In genomic region chr6:18978330-18979128, GRCh38 we compare ENCODE assay signal across 13 cellular contexts.
DNase-seq lines count a peak whose midpoint lies in the region; TF ChIP-seq lines count a peak whose summit lies in the region.
"Had no signal": no experiment of that assay in that cellular context is flagged by ENCODE, and none has a peak within 500 bp of the region (broad histone marks: within the 10 kb centered on the region; RNA-seq: fewer than 3 reads in every experiment).

No MANE protein-coding gene starts in this region.

- peaks cover 5% of the 10 kb centered on the region for H3K4me1 ChIP-seq in neural progenitor cell
- H3K4me1 ChIP-seq: SJSA1 had no signal

- H3K27ac ChIP-seq in neural progenitor cell, result no peak overlapping the region
- H3K27ac ChIP-seq: SJSA1 had no signal

- H3K4me2 ChIP-seq in neural progenitor cell, result no peak overlapping the region

- H3K9ac ChIP-seq in neural progenitor cell, result no peak overlapping the region

- H3K4me3 ChIP-seq in fibroblast of pulmonary artery (replicated peaks; ENCODE audit: low read depth, low read length) (no peak overlapping the region), neural progenitor cell (no peak overlapping the region)
- H3K4me3 ChIP-seq: SJSA1 had no signal

- H3K36me3 Mint-ChIP-seq in neural progenitor cell, result peaks cover 2% of the 10 kb centered on the region
- H3K36me3 Mint-ChIP-seq: IgD-negative memory B cell had no signal

- H3K36me3 ChIP-seq in neural progenitor cell, result no peaks in the 10 kb centered on the region
- H3K36me3 ChIP-seq: SJSA1 had no signal

- H3K9me3 ChIP-seq in neural progenitor cell (ENCODE audit: low read depth), result no peaks in the 10 kb centered on the region
- H3K9me3 ChIP-seq: SJSA1 had no signal

- peaks cover 3% of the 10 kb centered on the region for H3K27me3 Mint-ChIP-seq in neural progenitor cell (ENCODE audit: insufficient read depth, low read depth)
- H3K27me3 Mint-ChIP-seq: central memory CD8-positive, alpha-beta T cell; IgD-negative memory B cell had no signal

- H3K27me3 ChIP-seq in neural progenitor cell, result no peaks in the 10 kb centered on the region
- H3K27me3 ChIP-seq: SJSA1 had no signal

- H2AFZ ChIP-seq in neural progenitor cell (replicated peaks), result no peak overlapping the region

- no peaks in the 10 kb centered on the region for H4K20me1 ChIP-seq in neural progenitor cell (ENCODE audit: low read depth)

- peak overlapping the region; percentile 97 for H3K27ac Mint-ChIP-seq in neural progenitor cell
- H3K27ac Mint-ChIP-seq: IgD-negative memory B cell had no signal

- H3K4me1 Mint-ChIP-seq in neural progenitor cell, result peaks cover 14% of the 10 kb centered on the region
- H3K4me1 Mint-ChIP-seq: central memory CD8-positive, alpha-beta T cell; IgD-negative memory B cell had no signal

- no peaks in the 10 kb centered on the region for H3F3A ChIP-seq in neural progenitor cell (ENCODE audit: low read depth)

- peaks cover 3% of the 10 kb centered on the region for H3K9me3 Mint-ChIP-seq in neural progenitor cell

- H3K79me2 ChIP-seq in neural progenitor cell (ENCODE audit: low read depth), result no peaks in the 10 kb centered on the region

- no peak overlapping the region for H3K4me3 Mint-ChIP-seq in neural progenitor cell
- H3K4me3 Mint-ChIP-seq: central memory CD8-positive, alpha-beta T cell; IgD-negative memory B cell had no signal

- TF ChIP-seq CTCF in fibroblast of pulmonary artery (IDR thresholded peaks at IDR 0.05; ENCODE audit: low read length, missing control alignments) (no peak), neural progenitor cell (IDR thresholded peaks at IDR 0.05) (no peak)

- DNase-seq in EH (ENCODE audit: low read depth), result peak; percentile 31
- DNase-seq in NCI-H345 (lab: John Stamatoyannopoulos, UW), result peak; percentile 71
- DNase-seq in fibroblast of pulmonary artery (ENCODE audit: low read depth), result peak; percentile 18
- peak; percentile 63 for DNase-seq in neural progenitor cell (ENCODE audit: low spot score)
- DNase-seq in NCI-H187 treated with DMSO at 0.1 percent for 48 hours (lab: John Stamatoyannopoulos, UW), result no peak
- DNase-seq in activated T-cell treated with anti-CD3 and anti-CD28 coated beads for 4 hours, result no peak
- DNase-seq in stimulated activated CD4-positive, alpha-beta T cell treated with anti-CD3 and anti-CD28 coated beads, Interleukin-4, amount 100 ng/mL, for 1 hour, result no peak
- DNase-seq in activated CD4-positive, alpha-beta T cell treated with anti-CD3 and anti-CD28 coated beads for 1 hour, result no peak
- DNase-seq: DND-41; stimulated activated naive CD8-positive, alpha-beta T cell treated with anti-CD3 and anti-CD28 coated beads, Interleukin-15, Interleukin-2, amounts not matched to agents 100 U/mL and 50 U/mL, for 24 hours had no signal

Comparison
In these comparisons a context has a peak if more than half of its experiments do, and no peak if none do; other contexts are left out.
1. DNase-seq: peak in EH (single experiment), NCI-H345 (single experiment), fibroblast of pulmonary artery (single experiment) and neural progenitor cell (single experiment); none in NCI-H187 treated with DMSO at 0.1 percent for 48 hours (single experiment), activated T-cell treated with anti-CD3 and anti-CD28 coated beads for 4 hours (single experiment), stimulated activated CD4-positive, alpha-beta T cell treated with anti-CD3 and anti-CD28 coated beads, Interleukin-4, amount 100 ng/mL, for 1 hour (single experiment) and activated CD4-positive, alpha-beta T cell treated with anti-CD3 and anti-CD28 coated beads for 1 hour (single experiment).